ENCODE assay signal across 15 cellular contexts in genomic region chr6:82910818-82911217, GRCh38.
A peak's percentile ranks its signal among the peaks of the same experiment; 100 is the strongest.
DNase-seq lines count a peak whose midpoint lies in the region; ATAC-seq and TF ChIP-seq lines count a peak whose summit lies in the region.
"Had no signal": no experiment of that assay in that cellular context is flagged by ENCODE, and none has a peak within 500 bp of the region (broad histone marks: within the 10 kb centered on the region; RNA-seq: fewer than 3 reads in every experiment).

No MANE protein-coding gene starts in this region.

- TF ChIP-seq CTCF in foreskin keratinocyte (conservative IDR thresholded peaks at IDR 0.05) = no peak

- no peaks in the 10 kb centered on the region for H3K9me3 ChIP-seq in right cardiac atrium (ENCODE audit: control insufficient read depth, low read length)
- H3K9me3 ChIP-seq: BLaER1 treated with 17β-estradiol and CSF1 and Interleukin-3, amounts not matched to agents 10 nM and 100 nM had no signal

- DNase-seq in right cardiac atrium (no peak), Right ventricle myocardium inferior (ENCODE audit: missing footprints) (no peak), caudate nucleus (lab: John Stamatoyannopoulos, UW) (peak in 2 of 61 donors; percentile 59 to 80), putamen (ENCODE audit: low spot score) (peak; percentile 72), NCI-H1930 (lab: John Stamatoyannopoulos, UW) (no peak), foreskin keratinocyte (no peak), NCI-H1694 treated with DMSO at 0.1 percent for 48 hours (lab: John Stamatoyannopoulos, UW) (no peak)
- DNase-seq: Calu3; CD8-positive, alpha-beta T cell; DND-41; EL; H9; IMR-90 had no signal

- H3K27ac ChIP-seq in right cardiac atrium (ENCODE audit: low read length) (no peak overlapping the region), caudate nucleus (ENCODE audit: low read depth, low read length) (peak overlapping the region; percentile 67), foreskin keratinocyte (no peak overlapping the region)
- H3K27ac ChIP-seq: BLaER1 treated with 17β-estradiol and CSF1 and Interleukin-3, amounts not matched to agents 10 nM and 100 nM had no signal

- peak; percentile 43 to 51 for ATAC-seq in right cardiac atrium
- ATAC-seq in Right ventricle myocardium inferior = no peak
- no peak for ATAC-seq in foreskin keratinocyte
- ATAC-seq: CD8-positive, alpha-beta T cell; GM12878 had no signal

- H3K27me3 ChIP-seq in right cardiac atrium (ENCODE audit: control insufficient read depth, insufficient read depth) (no peaks in the 10 kb centered on the region), foreskin keratinocyte (no peaks in the 10 kb centered on the region)
- H3K27me3 ChIP-seq: BLaER1 treated with 17β-estradiol and CSF1 and Interleukin-3, amounts not matched to agents 10 nM and 100 nM had no signal

- intact Hi-C loops in right cardiac atrium (cut with DNase I) = no loop called here
- intact Hi-C loops in Right ventricle myocardium inferior (cut with DNase I) = no loop called here

- H3K4me3 ChIP-seq in right cardiac atrium (ENCODE audit: low read length) = no peak overlapping the region
- H3K4me3 ChIP-seq: BLaER1 treated with 17β-estradiol and CSF1 and Interleukin-3, amounts not matched to agents 10 nM and 100 nM; GM12878 had no signal

- H3K4me1 ChIP-seq in right cardiac atrium (ENCODE audit: control insufficient read depth, insufficient read depth, low read length) = no peaks in the 10 kb centered on the region
- H3K4me1 ChIP-seq in foreskin keratinocyte = peaks cover 3% of the 10 kb centered on the region
- H3K4me1 ChIP-seq: BLaER1 treated with 17β-estradiol and CSF1 and Interleukin-3, amounts not matched to agents 10 nM and 100 nM had no signal

Comparison
In these comparisons a context has a peak if more than half of its experiments do, and no peak if none do; other contexts are left out.
1. ATAC-seq: peak in right cardiac atrium (2 of 2); none in Right ventricle myocardium inferior (single experiment) and foreskin keratinocyte (single experiment).